ENCODE assay signal across 8 cellular contexts in genomic region chr16:66551362-66551761, GRCh38. TPM values are rescaled to one million over a fixed set of nuclear protein-coding genes. Genes with fewer than 3 reads are reported as not detected.
DNase-seq lines count a peak whose midpoint lies in the region; ATAC-seq and TF ChIP-seq lines count a peak whose summit lies in the region.

No MANE protein-coding gene starts in this region.

- H3K4me1 ChIP-seq in upper lobe of left lung: peaks cover 41 to 72% (median 46%) of the 10 kb centered on the region in 4 donors

- TF ChIP-seq CTCF in 22Rv1 (IDR thresholded peaks at IDR 0.05) (peak; percentile 31), GM12872 (IDR thresholded peaks at IDR 0.05; ENCODE audit: insufficient read depth, low read depth, low read length) (peak; percentile 27; the same call in 2 of the 3 replicates), nephron progenitor cell (IDR thresholded peaks at IDR 0.05) (no peak), upper lobe of left lung (IDR thresholded peaks at IDR 0.05) (peak in 5 of 6 experiments; percentile 44 to 74 (median 52))

- H3K27ac ChIP-seq in 22Rv1 (peak overlapping the region; percentile 91), upper lobe of left lung (peak overlapping the region; percentile 93 to 98 (median 96))

- WGBS in upper lobe of left lung, 2 donors: 28% methylated on average over 6 of the region's 6 CpGs

- no peaks in the 10 kb centered on the region for H3K27me3 ChIP-seq in upper lobe of left lung

- peak; percentile 34 to 47 for ATAC-seq in upper lobe of left lung (ENCODE audit: low FRiP score in 2 of 2)
- no peak for ATAC-seq in GM19023 (IDR thresholded peaks at IDR 0.05; ENCODE audit: unreplicated experiment)

- DNase-seq in NCI-H2227 treated with DMSO at 0.1 percent for 48 hours (lab: John Stamatoyannopoulos, UW): peak; percentile 20
- peak; percentile 66 for DNase-seq in activated CD4-positive, alpha-beta T cell treated with anti-CD3 and anti-CD28 coated beads, Interleukin-2, amount 10 ng/mL, durations not matched to agents 7 days and 5 days
- DNase-seq in effector CD8-positive, alpha-beta T cell (lab: John Stamatoyannopoulos, UW): peak; percentile 44
- peak; percentile 21 for DNase-seq in nephron progenitor cell
- DNase-seq in upper lobe of left lung: peak in 1 of 2 donors; percentile 73

- H3K9me3 Mint-ChIP-seq in activated CD4-positive, alpha-beta T cell treated with anti-CD3 and anti-CD28 coated beads, Interleukin-2, amount 10 ng/mL, durations not matched to agents 7 days and 5 days: no peaks in the 10 kb centered on the region
- H3K9me3 Mint-ChIP-seq in nephron progenitor cell: peaks cover 17% of the 10 kb centered on the region

- H3K27ac Mint-ChIP-seq in activated CD4-positive, alpha-beta T cell treated with anti-CD3 and anti-CD28 coated beads, Interleukin-2, amount 10 ng/mL, durations not matched to agents 7 days and 5 days: peak overlapping the region; percentile 95
- H3K27ac Mint-ChIP-seq in nephron progenitor cell: no peak overlapping the region

- CTCF ChIA-PET in activated CD4-positive, alpha-beta T cell treated with anti-CD3 and anti-CD28 coated beads, Interleukin-2, amount 10 ng/mL, durations not matched to agents 7 days and 5 days (lab: Charles Lee): interaction anchor here (0.6 to 3.9 kb wide), 18 partner anchors 9 to 144 kb away, joined by 3 to 29 read pairs (median 4); partner anchors contain the start of gene CMTM3

- peaks cover 79% of the 10 kb centered on the region for H3K4me1 Mint-ChIP-seq in activated CD4-positive, alpha-beta T cell treated with anti-CD3 and anti-CD28 coated beads, Interleukin-2, amount 10 ng/mL, durations not matched to agents 7 days and 5 days
- H3K4me1 Mint-ChIP-seq in nephron progenitor cell: peaks cover 37% of the 10 kb centered on the region

- H3K9me3 ChIP-seq in upper lobe of left lung: no peaks in the 10 kb centered on the region

- POLR2A ChIA-PET in activated CD4-positive, alpha-beta T cell treated with anti-CD3 and anti-CD28 coated beads, Interleukin-2, amount 10 ng/mL, durations not matched to agents 7 days and 5 days (lab: Charles Lee): interaction anchor here (0.7 to 1.0 kb wide), 3 partner anchors 12 to 1174 kb away, joined by 3 to 4 read pairs (median 3); no protein-coding TSS in a partner anchor

- TF ChIP-seq POLR2A in upper lobe of left lung (IDR thresholded peaks at IDR 0.05): peak in 1 of 4 donors; percentile 44

- H3K4me3 Mint-ChIP-seq in activated CD4-positive, alpha-beta T cell treated with anti-CD3 and anti-CD28 coated beads, Interleukin-2, amount 10 ng/mL, durations not matched to agents 7 days and 5 days: peak overlapping the region; percentile 96
- peak overlapping the region; percentile 80 for H3K4me3 Mint-ChIP-seq in nephron progenitor cell

- peak overlapping the region in 1 of 4 donors; percentile 62 for H3K4me3 ChIP-seq in upper lobe of left lung

- no peaks in the 10 kb centered on the region for H3K27me3 Mint-ChIP-seq in activated CD4-positive, alpha-beta T cell treated with anti-CD3 and anti-CD28 coated beads, Interleukin-2, amount 10 ng/mL, durations not matched to agents 7 days and 5 days
- peaks cover 11% of the 10 kb centered on the region for H3K27me3 Mint-ChIP-seq in nephron progenitor cell (ENCODE audit: low read depth, poor library complexity)

- TF ChIP-seq EP300 in upper lobe of left lung (IDR thresholded peaks at IDR 0.05): no peak

- H3K36me3 Mint-ChIP-seq in activated CD4-positive, alpha-beta T cell treated with anti-CD3 and anti-CD28 coated beads, Interleukin-2, amount 10 ng/mL, durations not matched to agents 7 days and 5 days (ENCODE audit: low read depth): peaks cover 36% of the 10 kb centered on the region
- H3K36me3 Mint-ChIP-seq in nephron progenitor cell (ENCODE audit: low read depth): peaks cover 54% of the 10 kb centered on the region

- H3K36me3 ChIP-seq in upper lobe of left lung: no peaks in the 10 kb centered on the region

RNA-seq across cellular contexts. Expression of gene CKLF, which starts 1.0 kb away (rescaled TPM):
- total RNA-seq in activated CD4-positive, alpha-beta T cell treated with anti-CD3 and anti-CD28 coated beads, Interleukin-2, amount 10 ng/mL, durations not matched to agents 7 days and 5 days: 100 to 1,000 TPM; 124 to 132 TPM
- total RNA-seq in upper lobe of left lung: 10 to 100 TPM; 18.2 to 71.7 (median 47.4) TPM

RNA-seq across cellular contexts. Expression of gene TK2, which starts 1.4 kb away (rescaled TPM):
- 1 to 10 TPM; 7.4 to 9.3 TPM for total RNA-seq in activated CD4-positive, alpha-beta T cell treated with anti-CD3 and anti-CD28 coated beads, Interleukin-2, amount 10 ng/mL, durations not matched to agents 7 days and 5 days
- total RNA-seq in upper lobe of left lung: 10 to 100 TPM; 28.2 to 54.0 (median 36.6) TPM

RNA-seq across cellular contexts. Expression of gene CMTM1, which starts 14.9 kb away (rescaled TPM):
- 10 to 100 TPM; 12.3 to 15.3 TPM for total RNA-seq in activated CD4-positive, alpha-beta T cell treated with anti-CD3 and anti-CD28 coated beads, Interleukin-2, amount 10 ng/mL, durations not matched to agents 7 days and 5 days
- 1 to 10 TPM in 2 of 6 donors, under 1 TPM in 2, not detected in 2; 0.61 to 9.5 (median 2.6) TPM for total RNA-seq in upper lobe of left lung

RNA-seq across cellular contexts. Expression of gene CMTM2, which starts 27.9 kb away (rescaled TPM):
- under 1 TPM; 0.73 to 0.97 TPM for total RNA-seq in activated CD4-positive, alpha-beta T cell treated with anti-CD3 and anti-CD28 coated beads, Interleukin-2, amount 10 ng/mL, durations not matched to agents 7 days and 5 days
- 1 to 10 TPM in 3 of 6 donors, under 1 TPM in 1, not detected in 2; 0.55 to 4.4 (median 3.4) TPM for total RNA-seq in upper lobe of left lung

RNA-seq across cellular contexts. Expression of gene CMTM3, which starts 53.1 kb away (rescaled TPM):
- total RNA-seq in activated CD4-positive, alpha-beta T cell treated with anti-CD3 and anti-CD28 coated beads, Interleukin-2, amount 10 ng/mL, durations not matched to agents 7 days and 5 days: 100 to 1,000 TPM; 100 to 107 TPM
- 10 to 100 TPM in 5 of 6 donors, 1 to 10 TPM in 1; 4.2 to 52.1 (median 23.6) TPM for total RNA-seq in upper lobe of left lung
